In genomic region chr5:115168829-115169391, GRCh38 we compare ENCODE assay signal across 8 cellular contexts. TPM values are rescaled to one million over a fixed set of nuclear protein-coding genes. Genes with fewer than 3 reads are reported as not detected.
DNase-seq lines count a peak whose midpoint lies in the region; ATAC-seq and TF ChIP-seq lines count a peak whose summit lies in the region.

No MANE protein-coding gene starts in this region.

- H3K9me3 Mint-ChIP-seq in CD4-positive, alpha-beta T cell: peaks cover 5% of the 10 kb centered on the region
- H3K9me3 Mint-ChIP-seq in endothelial cell (ENCODE audit: unreplicated experiment): peaks cover 14% of the 10 kb centered on the region
- H3K9me3 Mint-ChIP-seq in naive thymus-derived CD8-positive, alpha-beta T cell: peaks cover 0 to 23% (median 12%) of the 10 kb centered on the region in 9 donors

- H3K27ac ChIP-seq in CD4-positive, alpha-beta T cell (ENCODE audit: low read depth, low read length): no peak overlapping the region

- TF ChIP-seq CTCF in CD4-positive, alpha-beta T cell (IDR thresholded peaks at IDR 0.05): no peak
- no peak for TF ChIP-seq CTCF in endothelial cell (IDR thresholded peaks at IDR 0.05; ENCODE audit: unreplicated experiment)

- no peak for DNase-seq in CD4-positive, alpha-beta T cell
- DNase-seq in RPMI7951 (ENCODE audit: low read depth): peak; percentile 24
- peak; percentile 27 for DNase-seq in endothelial cell (ENCODE audit: low spot score)
- peak in 1 of 10 donors; percentile 7 for DNase-seq in naive thymus-derived CD8-positive, alpha-beta T cell
- DNase-seq in cortex of kidney (lab: John Stamatoyannopoulos, UW): no peak
- DNase-seq in SKM-1 (lab: John Stamatoyannopoulos, UW; ENCODE audit: unreplicated experiment): no peak

- peaks cover 10% of the 10 kb centered on the region for H3K9me3 ChIP-seq in CD4-positive, alpha-beta T cell (ENCODE audit: control insufficient read depth, low read length)

- ATAC-seq in CD4-positive, alpha-beta T cell (ENCODE audit: poor library complexity): no peak
- ATAC-seq in GM21528 (IDR thresholded peaks at IDR 0.05; ENCODE audit: low FRiP score, unreplicated experiment) (peak; percentile 10), HG03565 (IDR thresholded peaks at IDR 0.05; ENCODE audit: unreplicated experiment) (no peak)
- no peak for ATAC-seq in naive thymus-derived CD8-positive, alpha-beta T cell

- H3K27me3 Mint-ChIP-seq in CD4-positive, alpha-beta T cell: peaks cover 83% of the 10 kb centered on the region
- peaks cover 11% of the 10 kb centered on the region for H3K27me3 Mint-ChIP-seq in endothelial cell (ENCODE audit: unreplicated experiment)
- peaks cover 42 to 54% (median 51%) of the 10 kb centered on the region in 5 donors for H3K27me3 Mint-ChIP-seq in naive thymus-derived CD8-positive, alpha-beta T cell

- no peaks in the 10 kb centered on the region for H3K36me3 Mint-ChIP-seq in CD4-positive, alpha-beta T cell (ENCODE audit: low read depth)
- peaks cover 36% of the 10 kb centered on the region for H3K36me3 Mint-ChIP-seq in endothelial cell (ENCODE audit: low read depth, unreplicated experiment)
- H3K36me3 Mint-ChIP-seq in naive thymus-derived CD8-positive, alpha-beta T cell: peaks cover 0 to 7% (median 6%) of the 10 kb centered on the region in 3 donors

- H3K4me3 Mint-ChIP-seq in CD4-positive, alpha-beta T cell: peak overlapping the region; percentile 85
- peak overlapping the region; percentile 87 for H3K4me3 Mint-ChIP-seq in endothelial cell (ENCODE audit: unreplicated experiment)
- peak overlapping the region; percentile 77 to 91 (median 86) for H3K4me3 Mint-ChIP-seq in naive thymus-derived CD8-positive, alpha-beta T cell

- intact Hi-C loops in CD4-positive, alpha-beta T cell (cut with DNase I, micrococcal nuclease): loop anchor here in 1 of 2 experiments (5.0 kb wide), 3 partner anchors 93 to 673 kb away; partner anchors contain the start of genes AP3S1, ATG12, CCDC112 and PGGT1B

- peaks cover 80% of the 10 kb centered on the region for H3K27me3 ChIP-seq in CD4-positive, alpha-beta T cell (ENCODE audit: control insufficient read depth, insufficient read depth, low read length)

- no peak overlapping the region for H3K27ac Mint-ChIP-seq in CD4-positive, alpha-beta T cell
- H3K27ac Mint-ChIP-seq in endothelial cell (ENCODE audit: unreplicated experiment): no peak overlapping the region
- peak overlapping the region in 2 of 10 donors; percentile 53 to 54 for H3K27ac Mint-ChIP-seq in naive thymus-derived CD8-positive, alpha-beta T cell

- peaks cover 15% of the 10 kb centered on the region for H3K4me1 Mint-ChIP-seq in CD4-positive, alpha-beta T cell (ENCODE audit: low read depth)
- H3K4me1 Mint-ChIP-seq in endothelial cell (ENCODE audit: unreplicated experiment): no peaks in the 10 kb centered on the region
- peaks cover 8 to 23% (median 13%) of the 10 kb centered on the region in 4 donors for H3K4me1 Mint-ChIP-seq in naive thymus-derived CD8-positive, alpha-beta T cell

- CTCF ChIA-PET in CD4-positive, alpha-beta T cell (lab: Charles Lee): no interaction called here

- POLR2A ChIA-PET in CD4-positive, alpha-beta T cell (lab: Charles Lee): no interaction called here
- POLR2A ChIA-PET in naive thymus-derived CD8-positive, alpha-beta T cell (lab: Charles Lee): no interaction called here

RNA-seq across cellular contexts. Expression of gene TRIM36, which starts 0.8 kb away (rescaled TPM):
- total RNA-seq in CD4-positive, alpha-beta T cell: under 1 TPM in 1 of 2 experiments, not detected in 1; 0.14 TPM
- total RNA-seq in RPMI7951 (2014; rRNA removed; shearing (Covaris generic)): 2.4 and 3.5 TPM in 2 replicates
- total RNA-seq in endothelial cell (ENCODE audit: unreplicated experiment): 9.9 TPM
- total RNA-seq in naive thymus-derived CD8-positive, alpha-beta T cell: under 1 TPM in 1 of 2 experiments, not detected in 1; 0.57 TPM
- polyA plus RNA-seq in naive thymus-derived CD8-positive, alpha-beta T cell: not detected

Comparison
In these comparisons a context has a peak if more than half of its experiments do, and no peak if none do; other contexts are left out.
1. DNase-seq: peak in RPMI7951 (single experiment) and endothelial cell (single experiment); none in CD4-positive, alpha-beta T cell (0 of 10), cortex of kidney (single experiment) and SKM-1 (single experiment).
2. Peak in every context shown above with its lines, with median percentiles within 50 percentile points of each other: H3K4me3 Mint-ChIP-seq.